ENCODE assay signal across 22 cellular contexts in genomic region chr6:30862156-30862875, GRCh38.
"Had no signal": no experiment of that assay in that cellular context is flagged by ENCODE, and none has a peak within 500 bp of the region (broad histone marks: within the 10 kb centered on the region; RNA-seq: fewer than 3 reads in every experiment).

No MANE protein-coding gene starts in this region.

- H3K9me3 ChIP-seq: ascending aorta, gastrocnemius medialis, heart right ventricle, neutrophil, prostate gland, upper lobe of right lung had no signal

- H3K27me3 Mint-ChIP-seq: activated CD4-positive, alpha-beta T cell treated with anti-CD3 and anti-CD28 coated beads, Interleukin-2, amount 10 ng/mL, durations not matched to agents 7 days and 5 days; activated naive CD8-positive, alpha-beta T cell treated with anti-CD3 and anti-CD28 coated beads, Interleukin-2, amount 10 ng/mL, durations not matched to agents 7 days and 5 days; stimulated activated naive B cell treated with anti-CD40 and anti-IgM and Interleukin-4, amounts not matched to agents 10 μg/mL and 1 μg/mL and 100 μg/mL, for 72 hours; T-helper 17 cell had no signal

- H3K27ac Mint-ChIP-seq: activated B cell treated with CpG ODN at 0.5 μM for 24 hours; activated CD4-positive, alpha-beta T cell treated with anti-CD3 and anti-CD28 coated beads, Interleukin-2, amount 10 ng/mL, durations not matched to agents 7 days and 5 days; stimulated activated naive B cell treated with anti-CD40 and anti-IgM and Interleukin-4, amounts not matched to agents 10 μg/mL and 1 μg/mL and 100 μg/mL, for 72 hours; T-helper 17 cell had no signal

- ATAC-seq: gastrocnemius medialis, heart right ventricle, sciatic nerve, T-helper 17 cell, upper lobe of right lung had no signal

- H3K27me3 ChIP-seq: ascending aorta, cardiac muscle cell, gastrocnemius medialis, spleen, upper lobe of right lung had no signal

- H3K4me3 ChIP-seq: ascending aorta, cardiac muscle cell, gastrocnemius medialis, heart right ventricle, prostate gland, spleen, upper lobe of right lung had no signal

- DNase-seq: activated B cell treated with CpG ODN at 0.5 μM for 24 hours; activated CD4-positive, alpha-beta T cell treated with anti-CD3 and anti-CD28 coated beads, Interleukin-2, amount 10 ng/mL, durations not matched to agents 7 days and 5 days; activated effector memory CD4-positive, alpha-beta T cell treated with anti-CD3 and anti-CD28 coated beads, Interleukin-2, amount 50 U/mL, for 16 hours; activated naive CD8-positive, alpha-beta T cell treated with anti-CD3 and anti-CD28 coated beads, Interleukin-2, amount 10 ng/mL, durations not matched to agents 7 days and 5 days; activated T-cell treated with anti-CD3 and anti-CD28 coated beads, Interleukin-2, amount 50 U/mL, for 1 hour; effector CD4-positive, alpha-beta T cell; gastrocnemius medialis; heart right ventricle; midbrain; spleen; stimulated activated CD4-positive, alpha-beta T cell treated with anti-CD3 and anti-CD28 coated beads, Interleukin-2, amount 100 ng/mL, for 24 hours; stimulated activated naive B cell treated with anti-CD40 and anti-IgM and Interleukin-4, amounts not matched to agents 10 μg/mL and 1 μg/mL and 100 μg/mL, for 72 hours; T-helper 17 cell; upper lobe of right lung had no signal

- H3K27ac ChIP-seq: ascending aorta, cardiac muscle cell, gastrocnemius medialis, heart right ventricle, neutrophil, prostate gland, upper lobe of right lung had no signal

- H3K4me1 Mint-ChIP-seq: activated CD4-positive, alpha-beta T cell treated with anti-CD3 and anti-CD28 coated beads, Interleukin-2, amount 10 ng/mL, durations not matched to agents 7 days and 5 days had no signal

- FAIRE-seq: colon, islet of Langerhans, TTC549 had no signal

- H3K36me3 ChIP-seq: ascending aorta, cardiac muscle cell, gastrocnemius medialis, heart right ventricle, neutrophil, prostate gland, spleen, upper lobe of right lung had no signal

- H3K4me1 ChIP-seq: ascending aorta, gastrocnemius medialis, heart right ventricle, prostate gland, spleen, upper lobe of right lung had no signal

- H3K4me3 Mint-ChIP-seq: activated B cell treated with CpG ODN at 0.5 μM for 24 hours; activated CD4-positive, alpha-beta T cell treated with anti-CD3 and anti-CD28 coated beads, Interleukin-2, amount 10 ng/mL, durations not matched to agents 7 days and 5 days; activated naive CD8-positive, alpha-beta T cell treated with anti-CD3 and anti-CD28 coated beads, Interleukin-2, amount 10 ng/mL, durations not matched to agents 7 days and 5 days; stimulated activated naive B cell treated with anti-CD40 and anti-IgM and Interleukin-4, amounts not matched to agents 10 μg/mL and 1 μg/mL and 100 μg/mL, for 72 hours; T-helper 17 cell had no signal
